14 cellular contexts compared by ENCODE assay signal in genomic region chr16:67552476-67552875, GRCh38. TPM values are rescaled to one million over a fixed set of nuclear protein-coding genes. Genes with fewer than 3 reads are reported as not detected.
DNase-seq lines count a peak whose midpoint lies in the region; ATAC-seq, FAIRE-seq and TF ChIP-seq lines count a peak whose summit lies in the region.
"Had no signal": no experiment of that assay in that cellular context is flagged by ENCODE, and none has a peak within 500 bp of the region (broad histone marks: within the 10 kb centered on the region; RNA-seq: fewer than 3 reads in every experiment).

No MANE protein-coding gene starts in this region.

- H3K4me3 ChIP-seq in testis (no peak overlapping the region), PC-3 (ENCODE audit: low read length) (no peak overlapping the region)
- H3K4me3 ChIP-seq: thoracic aorta had no signal

- no TSS peak for BruUV-seq in PC-3 (replicated peaks; lab: Mats Ljungman, UMichigan)

- peak; percentile 4 for DNase-seq in stimulated activated CD4-positive, alpha-beta T cell treated with anti-CD3 and anti-CD28 coated beads, Interleukin-4, amount 100 ng/mL, for 24 hours
- DNase-seq in stimulated activated CD4-positive, alpha-beta T cell treated with anti-CD3 and anti-CD28 coated beads, Interleukin-1b, Interleukin-23, amount 100 ng/mL, for 48 hours, result no peak
- no peak for DNase-seq in activated CD4-positive, alpha-beta memory T cell treated with anti-CD3 and anti-CD28 coated beads, Interleukin-2, amount 10 ng/mL, durations not matched to agents 7 days and 5 days
- DNase-seq in iPS-NIHi7 (ENCODE audit: extremely low spot score) (peak; percentile 10), urothelium cell line (ENCODE audit: low spot score) (no peak), AG08395 (ENCODE audit: low spot score) (no peak), testis (no peak), PC-3 (no peak)
- DNase-seq: amygdala; mammary epithelial cell; stimulated activated CD4-positive, alpha-beta T cell treated with anti-CD3 and anti-CD28 coated beads, Interleukin-15, amount 100 ng/mL, for 24 hours had no signal

- H3F3A ChIP-seq in PC-3 (ENCODE audit: low read length, unreplicated experiment), result no peaks in the 10 kb centered on the region

- intact Hi-C loops in testis (cut with DNase I; ENCODE audit: low total_unique reads) (no loop called here), PC-3 (cut with micrococcal nuclease) (no loop called here)

- no peak overlapping the region for H3K9ac ChIP-seq in PC-3 (ENCODE audit: low read length)

- H3K36me3 ChIP-seq in testis (ENCODE audit: low read depth, missing control alignments) (no peaks in the 10 kb centered on the region), PC-3 (ENCODE audit: low read depth, low read length) (no peaks in the 10 kb centered on the region)

- TF ChIP-seq CTCF in testis (IDR thresholded peaks at IDR 0.05) (no peak), PC-3 (conservative IDR thresholded peaks at IDR 0.05; ENCODE audit: low read depth, low read length) (no peak)

- POLR2A ChIA-PET in activated CD4-positive, alpha-beta memory T cell treated with anti-CD3 and anti-CD28 coated beads, Interleukin-2, amount 10 ng/mL, durations not matched to agents 7 days and 5 days (lab: Charles Lee), result interaction anchor here (0.9 to 6.0 kb wide), 2 partner anchors 10 to 13 kb away, joined by 3 to 61 read pairs; partner anchors contain the start of gene CTCF
- POLR2A ChIA-PET in PC-3 (lab: Charles Lee; ENCODE audit: unreplicated experiment), result no interaction called here

- H3K9me3 ChIP-seq in testis, result no peaks in the 10 kb centered on the region
- H3K9me3 ChIP-seq in PC-3 (ENCODE audit: low read length), result no peaks in the 10 kb centered on the region
- H3K9me3 ChIP-seq: thoracic aorta had no signal

- H3K27me3 ChIP-seq in testis (no peaks in the 10 kb centered on the region), PC-3 (ENCODE audit: low read length) (no peaks in the 10 kb centered on the region)

- ATAC-seq in PC-3, result no peak
- ATAC-seq: esophagus mucosa, HCT116 had no signal

- TF ChIP-seq POLR2A in testis (IDR thresholded peaks at IDR 0.05), result no peak

- no peaks in the 10 kb centered on the region for H3K9me3 Mint-ChIP-seq in activated CD4-positive, alpha-beta memory T cell treated with anti-CD3 and anti-CD28 coated beads, Interleukin-2, amount 10 ng/mL, durations not matched to agents 7 days and 5 days

- no peak overlapping the region for H3K27ac ChIP-seq in testis
- H3K27ac ChIP-seq in PC-3 (ENCODE audit: low read length), result no peak overlapping the region
- H3K27ac ChIP-seq: thoracic aorta had no signal

- H3K4me3 Mint-ChIP-seq in activated CD4-positive, alpha-beta memory T cell treated with anti-CD3 and anti-CD28 coated beads, Interleukin-2, amount 10 ng/mL, durations not matched to agents 7 days and 5 days, result no peak overlapping the region

- H3K4me1 Mint-ChIP-seq in activated CD4-positive, alpha-beta memory T cell treated with anti-CD3 and anti-CD28 coated beads, Interleukin-2, amount 10 ng/mL, durations not matched to agents 7 days and 5 days, result peaks cover 50% of the 10 kb centered on the region

- CTCF ChIA-PET in activated CD4-positive, alpha-beta memory T cell treated with anti-CD3 and anti-CD28 coated beads, Interleukin-2, amount 10 ng/mL, durations not matched to agents 7 days and 5 days (lab: Charles Lee), result interaction anchor here (6.3 kb wide), 1 partner anchor 9 kb away, joined by 43 read pairs; the partner anchor contains the start of gene CTCF
- CTCF ChIA-PET in PC-3 (lab: Charles Lee), result no interaction called here

- 37 to 42% methylated on average over 4 of the region's 4 CpGs for WGBS in testis, 2 donors

- H2AFZ ChIP-seq in PC-3 (ENCODE audit: low read length), result no peak overlapping the region

- peaks cover 11% of the 10 kb centered on the region for H3K36me3 Mint-ChIP-seq in activated CD4-positive, alpha-beta memory T cell treated with anti-CD3 and anti-CD28 coated beads, Interleukin-2, amount 10 ng/mL, durations not matched to agents 7 days and 5 days (ENCODE audit: low read depth)

- H3K4me1 ChIP-seq in testis, result peaks cover 8% of the 10 kb centered on the region
- H3K4me1 ChIP-seq in PC-3 (ENCODE audit: insufficient read depth, low read length), result peaks cover 13% of the 10 kb centered on the region

- H3K27ac Mint-ChIP-seq in activated CD4-positive, alpha-beta memory T cell treated with anti-CD3 and anti-CD28 coated beads, Interleukin-2, amount 10 ng/mL, durations not matched to agents 7 days and 5 days, result peak overlapping the region; percentile 12

- H3K79me2 ChIP-seq in PC-3 (ENCODE audit: low read length), result no peaks in the 10 kb centered on the region

- H3K27me3 Mint-ChIP-seq in activated CD4-positive, alpha-beta memory T cell treated with anti-CD3 and anti-CD28 coated beads, Interleukin-2, amount 10 ng/mL, durations not matched to agents 7 days and 5 days, result no peaks in the 10 kb centered on the region

- no peak for FAIRE-seq in urothelium cell line (lab: Jason Lieb, UNC)

- H3K9me2 ChIP-seq in PC-3 (replicated peaks; ENCODE audit: low read length), result no peaks in the 10 kb centered on the region

- H3K4me2 ChIP-seq in PC-3 (ENCODE audit: low read length), result no peak overlapping the region

- H4K20me1 ChIP-seq in PC-3 (ENCODE audit: low read length), result no peaks in the 10 kb centered on the region

RNA-seq across cellular contexts. Expression of gene CTCF, which starts 9.8 kb away (rescaled TPM):
- 10 to 100 TPM; 74.9 to 76.9 TPM for total RNA-seq in activated CD4-positive, alpha-beta memory T cell treated with anti-CD3 and anti-CD28 coated beads, Interleukin-2, amount 10 ng/mL, durations not matched to agents 7 days and 5 days
- total RNA-seq in testis (10 to 100 TPM; 45.5 to 47.0 TPM), PC-3 (2014; rRNA removed) (30.3 and 34.7 TPM in 2 replicates)
- polyA plus RNA-seq in testis (ENCODE audit: insufficient read depth, low read depth, low replicate concordance), result 25.9 TPM

RNA-seq across cellular contexts. Expression of gene RIPOR1, which starts 23.8 kb away (rescaled TPM):
- 10 to 100 TPM; 24.6 to 32.7 TPM for total RNA-seq in activated CD4-positive, alpha-beta memory T cell treated with anti-CD3 and anti-CD28 coated beads, Interleukin-2, amount 10 ng/mL, durations not matched to agents 7 days and 5 days
- total RNA-seq in testis (100 to 1,000 TPM in 1 of 2 donors, 10 to 100 TPM in 1; 79.4 to 109 TPM), PC-3 (2014; rRNA removed) (14.8 and 30.8 TPM in 2 replicates)
- 36.1 TPM for polyA plus RNA-seq in testis (ENCODE audit: insufficient read depth, low read depth, low replicate concordance)

Comparison
In these comparisons a context has a peak if more than half of its experiments do, and no peak if none do; other contexts are left out.
1. DNase-seq: peak in stimulated activated CD4-positive, alpha-beta T cell treated with anti-CD3 and anti-CD28 coated beads, Interleukin-4, amount 100 ng/mL, for 24 hours (single experiment) and iPS-NIHi7 (single experiment); none in stimulated activated CD4-positive, alpha-beta T cell treated with anti-CD3 and anti-CD28 coated beads, Interleukin-1b, Interleukin-23, amount 100 ng/mL, for 48 hours (single experiment), activated CD4-positive, alpha-beta memory T cell treated with anti-CD3 and anti-CD28 coated beads, Interleukin-2, amount 10 ng/mL, durations not matched to agents 7 days and 5 days (single experiment), urothelium cell line (single experiment), AG08395 (single experiment), testis (single experiment) and PC-3 (single experiment).